Comparison of ENCODE assay signal across 6 cellular contexts in genomic region chr3:125975245-125976015, GRCh38. TPM values are rescaled to one million over a fixed set of nuclear protein-coding genes. Genes with fewer than 3 reads are reported as not detected.
"Had no signal": no experiment of that assay in that cellular context is flagged by ENCODE, and none has a peak within 500 bp of the region (broad histone marks: within the 10 kb centered on the region; RNA-seq: fewer than 3 reads in every experiment).

No MANE protein-coding gene starts in this region.

RNA-seq across cellular contexts. Expression of gene ROPN1B, which starts 6.5 kb away (rescaled TPM):
- total RNA-seq: esophagus mucosa; naive thymus-derived CD4-positive, alpha-beta T cell; osteocyte; pulmonary artery endothelial cell; smooth muscle cell; upper lobe of right lung had no signal
- polyA plus RNA-seq: smooth muscle cell had no signal
